Comparison of ENCODE assay signal across 30 cellular contexts in the genomic region with DNA sequence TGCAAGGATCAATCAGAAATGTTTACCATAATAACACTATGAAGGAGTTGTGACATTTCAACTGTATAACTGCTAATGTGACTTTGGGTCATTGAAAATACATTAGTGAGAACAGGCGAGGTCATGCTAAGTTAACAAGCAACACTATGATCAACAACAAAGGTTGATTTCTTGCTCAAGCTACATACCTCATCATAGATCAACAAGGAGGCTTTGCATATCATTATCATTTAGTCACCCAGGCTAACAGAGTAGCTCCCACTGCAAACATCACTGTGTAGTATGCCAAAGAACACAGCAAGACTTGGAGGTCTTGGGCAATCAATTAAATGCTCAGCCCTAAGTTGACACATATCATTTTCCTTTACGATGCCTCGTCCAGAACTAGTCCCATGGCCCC.
"Had no signal": no experiment of that assay in that cellular context is flagged by ENCODE, and none has a peak within 500 bp of the region (broad histone marks: within the 10 kb centered on the region; RNA-seq: fewer than 3 reads in every experiment).

No MANE protein-coding gene starts in this region.

- H3K9me3 ChIP-seq: ascending aorta, breast epithelium, colonic mucosa, gastrocnemius medialis, heart left ventricle had no signal

- ATAC-seq: activated CD4-positive, alpha-beta T cell treated with anti-CD3 and anti-CD28 coated beads for 36 hours; activated CD8-positive, alpha-beta memory T cell treated with anti-CD3 and anti-CD28 coated beads, Interleukin-2, amount 10 ng/mL, durations not matched to agents 7 days and 5 days; activated CD8-positive, alpha-beta T cell treated with anti-CD3 and anti-CD28 coated beads, Interleukin-2, amount 10 ng/mL, durations not matched to agents 7 days and 5 days; activated naive CD4-positive, alpha-beta T cell treated with anti-CD3 and anti-CD28 coated beads, Interleukin-2, amount 50 U/mL, for 72 hours; foreskin keratinocyte; gastrocnemius medialis; heart left ventricle; T-helper 17 cell had no signal

- DNase-seq: activated B cell treated with CpG ODN at 0.5 μM for 24 hours; activated CD4-positive, alpha-beta memory T cell treated with anti-CD3 and anti-CD28 coated beads for 36 hours; activated CD4-positive, alpha-beta T cell treated with anti-CD3 and anti-CD28 coated beads for 36 hours; activated CD4-positive, alpha-beta T cell treated with anti-CD3 and anti-CD28 coated beads, Interleukin-2, amount 10 ng/mL, durations not matched to agents 24 days and 14 days; activated CD4-positive, CD25-positive, alpha-beta regulatory T cell treated with anti-CD3 and anti-CD28 coated beads, Interleukin-2, amount 50 U/mL, for 72 hours; activated CD8-positive, alpha-beta memory T cell treated with anti-CD3 and anti-CD28 coated beads, Interleukin-2, amount 10 ng/mL, durations not matched to agents 7 days and 5 days; activated CD8-positive, alpha-beta memory T cell treated with anti-CD3 and anti-CD28 coated beads, Interleukin-2, amount 50 U/mL, for 4 hours; activated CD8-positive, alpha-beta T cell treated with anti-CD3 and anti-CD28 coated beads, Interleukin-2, amount 10 ng/mL, durations not matched to agents 7 days and 5 days; activated effector memory CD4-positive, alpha-beta T cell treated with anti-CD3 and anti-CD28 coated beads, Interleukin-2, amount 50 U/mL, for 16 hours; activated naive CD4-positive, alpha-beta T cell treated with anti-CD3 and anti-CD28 coated beads, Interleukin-2, amount 10 ng/mL, durations not matched to agents 7 days and 5 days; activated naive CD8-positive, alpha-beta T cell treated with anti-CD3 and anti-CD28 coated beads, Interleukin-2, amount 10 ng/mL, durations not matched to agents 7 days and 5 days; activated T-cell treated with anti-CD3 and anti-CD28 coated beads, Interleukin-2, amount 50 U/mL, for 1 hour; activated T-cell treated with anti-CD3 and anti-CD28 coated beads, Interleukin-2, amount 50 U/mL, for 48 hours; central memory CD4-positive, alpha-beta T cell; cerebellar nuclear complex; colonic mucosa; effector CD8-positive, alpha-beta T cell; foreskin keratinocyte; gastrocnemius medialis; glutamatergic neuron; heart left ventricle; T-helper 1 cell; T-helper 17 cell; T1000; WERI-Rb-1 had no signal

- H3K36me3 ChIP-seq: ascending aorta, breast epithelium, cardiac muscle cell, colonic mucosa, gastrocnemius medialis, heart left ventricle, WERI-Rb-1 had no signal

- H3K4me3 ChIP-seq: ascending aorta, breast epithelium, cardiac muscle cell, colonic mucosa, gastrocnemius medialis, heart left ventricle had no signal

- H3K4me1 ChIP-seq: ascending aorta, breast epithelium, colonic mucosa, foreskin keratinocyte, gastrocnemius medialis, heart left ventricle had no signal

- H3K27ac ChIP-seq: ascending aorta, breast epithelium, cardiac muscle cell, colonic mucosa, epithelial cell of prostate, foreskin keratinocyte, gastrocnemius medialis, heart left ventricle, WERI-Rb-1 had no signal
